Comparison of ENCODE assay signal across 15 cellular contexts in the genomic region with DNA sequence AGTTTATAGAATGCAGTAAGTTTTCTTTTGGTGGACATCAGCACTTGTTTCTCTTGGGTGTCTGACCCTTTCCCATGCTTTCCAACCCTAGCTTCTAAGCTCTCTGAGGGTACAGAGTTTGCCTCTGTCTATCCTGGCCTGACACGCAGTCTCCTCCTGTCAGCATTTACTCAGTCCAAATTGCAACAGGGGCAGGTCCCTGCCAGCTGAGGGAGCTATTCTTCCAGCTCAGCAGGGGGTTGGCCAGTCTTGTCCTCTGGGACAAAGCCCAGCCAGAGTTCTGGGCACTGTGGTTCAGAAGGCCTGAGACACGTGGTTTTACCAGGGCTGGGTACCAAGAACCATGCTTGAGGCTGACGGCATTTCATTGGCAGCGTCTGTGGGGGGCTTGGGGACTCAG. TPM values are rescaled to one million over a fixed set of nuclear protein-coding genes. Genes with fewer than 3 reads are reported as not detected.
DNase-seq lines count a peak whose midpoint lies in the region; ATAC-seq, FAIRE-seq and TF ChIP-seq lines count a peak whose summit lies in the region.
"Not testable (repeated sequence)": the region's sequence is repeated elsewhere in the genome, so short reads cannot be mapped to it uniquely, and the experiment has no call there.
"Had no signal": no experiment of that assay in that cellular context is flagged by ENCODE, and none has a peak within 500 bp of the region (broad histone marks: within the 10 kb centered on the region; RNA-seq: fewer than 3 reads in every experiment).

No MANE protein-coding gene starts in this region.

- not testable (repeated sequence) for H3K79me2 ChIP-seq in SK-N-SH (ENCODE audit: insufficient read depth)

- not testable (repeated sequence) for H3K9ac ChIP-seq in SK-N-SH
- H3K9ac ChIP-seq in kidney (ENCODE audit: low read length in 2 of 2): peak overlapping the region in 1 of 2 donors; percentile 29

- not testable (repeated sequence) for H3K27me3 ChIP-seq in SK-N-SH (ENCODE audit: insufficient read depth); bronchial epithelial cell (ENCODE audit: control insufficient read depth, insufficient read depth, low read length); upper lobe of right lung

- H3K4me3 Mint-ChIP-seq in HFFc6: peak overlapping the region; percentile 26
- not testable (repeated sequence) for H3K4me3 Mint-ChIP-seq in osteocyte (ENCODE audit: unreplicated experiment)

- not testable (repeated sequence) for H3K36me3 Mint-ChIP-seq in HFFc6 (ENCODE audit: low read depth); osteocyte (ENCODE audit: unreplicated experiment)

- H3K27ac ChIP-seq in SK-N-SH (ENCODE audit: low read depth in 2 of 2, low read length in 1 of 2); kidney (ENCODE audit: low read depth in 2 of 2, low read length in 2 of 2); upper lobe of right lung: not testable (repeated sequence)

- POLR2A ChIA-PET in SK-N-SH (lab: Yijun Ruan, JAX): not testable (repeated sequence)

- CTCF ChIA-PET in SK-N-SH (lab: Yijun Ruan, JAX): not testable (repeated sequence)

- H3K4me1 ChIP-seq in SK-N-SH (ENCODE audit: control insufficient read depth in 1 of 2, insufficient read depth in 2 of 2, low read depth in 1 of 2, low read length in 1 of 2); kidney (ENCODE audit: control insufficient read depth in 1 of 2, insufficient read depth in 1 of 2, low read depth in 1 of 2, low read length in 2 of 2); upper lobe of right lung: not testable (repeated sequence)

- peak overlapping the region; percentile 65 for H3K27ac Mint-ChIP-seq in HFFc6
- not testable (repeated sequence) for H3K27ac Mint-ChIP-seq in osteocyte (ENCODE audit: unreplicated experiment)

- intact Hi-C loops in kidney (cut with DNase I): not testable (repeated sequence)
- intact Hi-C loops in upper lobe of right lung (cut with DNase I): loop anchor here (10.0 kb wide), 1 partner anchor 105 kb away; no protein-coding TSS in a partner anchor

- peak; percentile 66 for ATAC-seq in upper lobe of right lung

- 57% methylated on average over 1 of the region's 4 CpGs for WGBS in SK-N-SH (ENCODE audit: low lambda C conversion rate)

- not testable (repeated sequence) for TF ChIP-seq RAD21 in SK-N-SH (IDR thresholded peaks at IDR 0.05; ENCODE audit: low read length)

- not testable (repeated sequence) for H3F3A ChIP-seq in SK-N-SH (replicated peaks; ENCODE audit: insufficient read depth)

- H3K9me3 ChIP-seq in SK-N-SH; kidney (ENCODE audit: control insufficient read depth in 1 of 2, low read length in 2 of 2); upper lobe of right lung: not testable (repeated sequence)

- DNase-seq in Caki2 (ENCODE audit: low read depth) (peak; percentile 45), HFFc6 (peak; percentile 20), upper lobe of right lung (peak; percentile 29)
- not testable (repeated sequence) for DNase-seq in SK-N-SH; bronchial epithelial cell (ENCODE audit: low read depth); frontal cortex (ENCODE audit: low spot score in 2 of 2); kidney; osteocyte (ENCODE audit: extremely low spot score, unreplicated experiment)

- not testable (repeated sequence) for H4K20me1 ChIP-seq in SK-N-SH (ENCODE audit: insufficient read depth)

- peak; percentile 99 for FAIRE-seq in bronchial epithelial cell (lab: Jason Lieb, UNC)
- peak; percentile 54 for FAIRE-seq in frontal cortex (lab: Jason Lieb, UNC)
- FAIRE-seq in kidney (lab: Jason Lieb, UNC): peak; percentile 81

- H3K4me2 ChIP-seq in SK-N-SH: not testable (repeated sequence)

- H3K27me3 Mint-ChIP-seq in HFFc6 (ENCODE audit: insufficient read depth); osteocyte (ENCODE audit: unreplicated experiment): not testable (repeated sequence)

- H3K36me3 ChIP-seq in SK-N-SH (replicated peaks in 1 of 2; ENCODE audit: control insufficient read depth in 1 of 2, insufficient read depth in 2 of 2, low read length in 1 of 2); bronchial epithelial cell (ENCODE audit: control insufficient read depth, insufficient read depth, low read length); kidney (ENCODE audit: control insufficient read depth in 1 of 2, insufficient read depth in 2 of 2, low read length in 2 of 2); upper lobe of right lung: not testable (repeated sequence)

- TF ChIP-seq CTCF in HFFc6 (IDR thresholded peaks at IDR 0.05): peak; percentile 43; the same call in 1 of the 2 replicates
- TF ChIP-seq CTCF in SK-N-SH (IDR thresholded peaks at IDR 0.05): peak; percentile 34
- TF ChIP-seq CTCF in bronchial epithelial cell (IDR thresholded peaks at IDR 0.05; ENCODE audit: insufficient read depth, low read length, severe bottlenecking); kidney (IDR thresholded peaks at IDR 0.05; ENCODE audit: borderline replicate concordance, extremely low read depth, insufficient read depth); upper lobe of right lung (IDR thresholded peaks at IDR 0.05): not testable (repeated sequence)
- peak; percentile 19 for TF ChIP-seq CTCF in osteocyte (IDR thresholded peaks at IDR 0.05)

- H2AFZ ChIP-seq in SK-N-SH (ENCODE audit: low read depth): not testable (repeated sequence)

- in situ Hi-C loops in Caki2 (cut with HindIII; ENCODE audit: low pct_unique_long_range_greater_than_20kb, low sequenced_read_pairs): not testable (repeated sequence)

- not testable (repeated sequence) for H3K9me3 Mint-ChIP-seq in HFFc6; osteocyte (ENCODE audit: unreplicated experiment)

- not testable (repeated sequence) for TF ChIP-seq EP300 in SK-N-SH (IDR thresholded peaks at IDR 0.05; ENCODE audit: borderline replicate concordance in 1 of 2, low read depth in 1 of 2, low read length in 1 of 2)

- H3K9me2 ChIP-seq in SK-N-SH: not testable (repeated sequence)

- not testable (repeated sequence) for H3K4me3 ChIP-seq in SK-N-SH (ENCODE audit: low read depth in 2 of 2, low read length in 1 of 2); bronchial epithelial cell (ENCODE audit: low read depth, low read length); kidney (ENCODE audit: low read length in 2 of 2); upper lobe of right lung

- H3K4me1 Mint-ChIP-seq in HFFc6 (ENCODE audit: low read depth): peaks cover 21% of the 10 kb centered on the region
- peaks cover 12% of the 10 kb centered on the region for H3K4me1 Mint-ChIP-seq in osteocyte (ENCODE audit: unreplicated experiment)

RNA-seq across cellular contexts. Expression of a gene that starts 32.3 kb away (rescaled TPM):
- 86.2 and 92.8 TPM in 2 replicates for total RNA-seq in Caki2 (2014; rRNA removed; shearing (Covaris generic); ENCODE audit: low replicate concordance)
- total RNA-seq in HFFc6 (2021; fragmentation: NEBNext Ultra II Directional; extraction: Animal tissue kit (Norgen Biotek cat#: 25700)): 100 to 1,000 TPM; 350 to 409 (median 372) TPM
- polyA plus RNA-seq in SK-N-SH (2012; rRNA removed) (64.4 and 69.8 TPM in 2 replicates), kidney (ENCODE audit: insufficient read depth, low read depth, low replicate concordance) (120 TPM)
- 48.5 and 56.7 TPM in 2 replicates for polyA plus RNA-seq in SK-N-SH (2012; cell fraction: cytosol; rRNA removed)
- 85.3 and 87.9 TPM in 2 replicates for polyA plus RNA-seq in SK-N-SH (2012; cell fraction: nucleus; rRNA removed)
- total RNA-seq in bronchial epithelial cell (134 and 183 TPM in 2 replicates), frontal cortex (131 TPM), kidney (250 TPM), osteocyte (206 and 209 TPM in 2 replicates), upper lobe of right lung (333 TPM)

RNA-seq across cellular contexts. Expression of a gene that starts 38.1 kb away (rescaled TPM):
- not detected in 2 replicates for total RNA-seq in Caki2 (2014; rRNA removed; shearing (Covaris generic); ENCODE audit: low replicate concordance)
- total RNA-seq in HFFc6 (2021; fragmentation: NEBNext Ultra II Directional; extraction: Animal tissue kit (Norgen Biotek cat#: 25700)): not detected
- not detected in 2 replicates for polyA plus RNA-seq in SK-N-SH (2012; rRNA removed)
- not detected in 2 replicates for polyA plus RNA-seq in SK-N-SH (2012; cell fraction: cytosol; rRNA removed)
- not detected in 2 replicates for polyA plus RNA-seq in SK-N-SH (2012; cell fraction: nucleus; rRNA removed)
- total RNA-seq in bronchial epithelial cell: not detected in 2 replicates
- total RNA-seq in frontal cortex: not detected
- 1.4 TPM for total RNA-seq in kidney
- polyA plus RNA-seq in kidney (ENCODE audit: insufficient read depth, low read depth, low replicate concordance): not detected
- not detected in 2 replicates for total RNA-seq in osteocyte
- not detected for total RNA-seq in upper lobe of right lung
- total RNA-seq: Daoy, dermis microvascular lymphatic vessel endothelial cell, glomerular endothelial cell, neural crest cell, prostate gland, smooth muscle cell, temporal lobe had no signal
- polyA plus RNA-seq: smooth muscle cell had no signal
